In genomic region chr2:172927381-172928357, GRCh38 we compare ENCODE assay signal across 10 cellular contexts.
DNase-seq lines count a peak whose midpoint lies in the region; ATAC-seq and TF ChIP-seq lines count a peak whose summit lies in the region.
"Had no signal": no experiment of that assay in that cellular context is flagged by ENCODE, and none has a peak within 500 bp of the region (broad histone marks: within the 10 kb centered on the region; RNA-seq: fewer than 3 reads in every experiment).

No MANE protein-coding gene starts in this region.

- peak overlapping the region in 2 of 3 donors; percentile 11 to 36 for H3K4me3 ChIP-seq in skeletal muscle tissue (ENCODE audit: low read length in 3 of 3)

- no peak for TF ChIP-seq CTCF in GM20000 (IDR thresholded peaks at IDR 0.05; ENCODE audit: extremely low read depth, missing control alignments)

- no peaks in the 10 kb centered on the region for H3K27me3 ChIP-seq in skeletal muscle tissue (ENCODE audit: control insufficient read depth in 3 of 3, insufficient read depth in 3 of 3, low read length in 3 of 3)

- no peaks in the 10 kb centered on the region for H3K36me3 ChIP-seq in skeletal muscle tissue (ENCODE audit: control insufficient read depth in 3 of 3, insufficient read depth in 3 of 3, low read length in 3 of 3)
- H3K36me3 ChIP-seq: WERI-Rb-1 had no signal

- no peaks in the 10 kb centered on the region for H3K9me3 ChIP-seq in skeletal muscle tissue (ENCODE audit: control insufficient read depth in 3 of 3, low read length in 3 of 3)

- H3K9ac ChIP-seq in skeletal muscle tissue (ENCODE audit: low read depth in 1 of 3, low read length in 3 of 3): no peak overlapping the region

- no peak for ATAC-seq in GM18511 (IDR thresholded peaks at IDR 0.05; ENCODE audit: unreplicated experiment)
- no peak for ATAC-seq in HG03280 (IDR thresholded peaks at IDR 0.05; ENCODE audit: unreplicated experiment)

- peaks cover 7 to 13% (median 11%) of the 10 kb centered on the region in 3 donors for H3K4me1 ChIP-seq in skeletal muscle tissue (ENCODE audit: control insufficient read depth in 3 of 3, insufficient read depth in 3 of 3, low read length in 3 of 3)

- DNase-seq in GM03348 (ENCODE audit: low spot score): peak; percentile 24
- no peak for DNase-seq in caudate nucleus (lab: John Stamatoyannopoulos, UW)
- DNase-seq in iris pigment epithelial cell (ENCODE audit: low read depth): peak; percentile 93
- no peak for DNase-seq in stimulated activated CD4-positive, alpha-beta T cell treated with anti-CD3 and anti-CD28 coated beads, Interleukin-4, amount 100 ng/mL, for 1 hour
- no peak for DNase-seq in GM20000 (ENCODE audit: low spot score)
- DNase-seq: WERI-Rb-1 had no signal

- H3K27ac ChIP-seq in caudate nucleus (ENCODE audit: low read depth, low read length) (peak overlapping the region; percentile 45), skeletal muscle tissue (ENCODE audit: low read depth, low read length) (peak overlapping the region; percentile 36)
- H3K27ac ChIP-seq: epithelial cell of prostate, WERI-Rb-1 had no signal

Comparison
In these comparisons a context has a peak if more than half of its experiments do, and no peak if none do; other contexts are left out.
1. DNase-seq: peak in GM03348 (single experiment) and iris pigment epithelial cell (single experiment); none in caudate nucleus (0 of 61), stimulated activated CD4-positive, alpha-beta T cell treated with anti-CD3 and anti-CD28 coated beads, Interleukin-4, amount 100 ng/mL, for 1 hour (single experiment) and GM20000 (single experiment).